In the genomic region with DNA sequence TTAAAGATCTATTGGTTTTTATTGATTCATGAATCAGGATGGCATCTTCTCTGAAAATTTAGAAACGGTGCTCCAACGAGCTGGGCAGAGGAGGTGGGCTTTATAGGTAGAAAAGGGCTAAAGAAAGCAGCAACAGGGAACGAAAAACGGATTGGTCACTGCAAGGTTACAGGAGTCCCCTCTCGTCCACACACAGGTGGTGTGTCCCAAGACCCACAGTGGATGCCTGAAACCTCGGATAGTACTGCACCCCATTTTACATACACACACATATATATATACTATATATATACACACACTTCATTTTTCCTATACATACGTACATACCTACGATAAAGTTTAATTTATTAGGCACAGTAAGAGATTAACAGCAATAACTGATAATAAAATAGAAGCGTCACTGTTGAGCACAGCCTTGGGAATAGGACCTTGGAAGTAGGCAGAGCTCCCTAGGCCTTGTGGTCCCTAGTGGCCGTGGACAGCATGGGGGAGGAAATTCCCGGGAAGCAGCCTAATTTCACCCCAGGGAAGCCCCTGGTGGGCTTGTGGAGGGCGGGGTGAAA, we compare ENCODE assay signal across 8 cellular contexts. TPM values are rescaled to one million over a fixed set of nuclear protein-coding genes. Genes with fewer than 3 reads are reported as not detected.
DNase-seq lines count a peak whose midpoint lies in the region; ATAC-seq and TF ChIP-seq lines count a peak whose summit lies in the region.

No MANE protein-coding gene starts in this region.

- peaks cover 12% of the 10 kb centered on the region for H3K36me3 ChIP-seq in cardiac muscle cell
- H3K36me3 ChIP-seq in mesodermal cell (ENCODE audit: control insufficient read depth, insufficient read depth, low read length) = peaks cover 12% of the 10 kb centered on the region
- H3K36me3 ChIP-seq in aorta (ENCODE audit: control insufficient read depth in 1 of 2, insufficient read depth in 2 of 2, low read length in 1 of 2) = no peaks in the 10 kb centered on the region

- H3K27ac ChIP-seq in cardiac muscle cell = no peak overlapping the region
- no peak overlapping the region for H3K27ac ChIP-seq in mesodermal cell (ENCODE audit: low read depth, low read length, severe bottlenecking)
- H3K27ac ChIP-seq in aorta (ENCODE audit: low read depth in 1 of 2, low read length in 2 of 2) = peak overlapping the region in 1 of 2 donors; percentile 49

- ATAC-seq in Right ventricle myocardium inferior = no peak
- peak; percentile 55 for ATAC-seq in aorta (ENCODE audit: low FRiP score)
- no peak for ATAC-seq in HG02981 (IDR thresholded peaks at IDR 0.05; ENCODE audit: unreplicated experiment)
- no peak for ATAC-seq in HG02798 (IDR thresholded peaks at IDR 0.05; ENCODE audit: poor library complexity, unreplicated experiment)

- H3K4me1 ChIP-seq in cardiac muscle cell (ENCODE audit: low read depth) (no peaks in the 10 kb centered on the region), mesodermal cell (ENCODE audit: control insufficient read depth, insufficient read depth, low read length, poor library complexity, severe bottlenecking) (peaks cover 6% of the 10 kb centered on the region), aorta (ENCODE audit: control insufficient read depth in 1 of 2, insufficient read depth in 2 of 2, low read length in 2 of 2) (peaks cover 0 to 4% of the 10 kb centered on the region in 2 donors)

- peak overlapping the region; percentile 66 for H3K4me3 ChIP-seq in cardiac muscle cell
- peak overlapping the region; percentile 34 to 38 for H3K4me3 ChIP-seq in cardiac fibroblast (replicated peaks in 1 of 2; ENCODE audit: low read depth in 2 of 2, low read length in 2 of 2)
- peak overlapping the region; percentile 75 for H3K4me3 ChIP-seq in mesodermal cell (ENCODE audit: extremely low read depth, insufficient read depth, low read length, poor library complexity, severe bottlenecking)
- H3K4me3 ChIP-seq in aorta (ENCODE audit: low read length in 2 of 2) = peak overlapping the region in 1 of 2 donors; percentile 3

- intact Hi-C loops in Right ventricle myocardium inferior (cut with DNase I) (no loop called here), aorta (cut with DNase I) (no loop called here)

- no peak for TF ChIP-seq CTCF in cardiac muscle cell (IDR thresholded peaks at IDR 0.05; ENCODE audit: low read depth, low read length)
- peak; percentile 8 for TF ChIP-seq CTCF in cardiac fibroblast (IDR thresholded peaks at IDR 0.05; ENCODE audit: low read depth, low read length)

- no peak for DNase-seq in cardiac muscle cell (ENCODE audit: low read depth in 1 of 2, low spot score in 1 of 2)
- DNase-seq in Right ventricle myocardium inferior (ENCODE audit: missing footprints) = no peak
- DNase-seq in cardiac fibroblast (ENCODE audit: low read depth in 2 of 2) = no peak
- no peak for DNase-seq in aorta
- DNase-seq in amniotic stem cell (lab: John Stamatoyannopoulos, UW) = no peak

- no peaks in the 10 kb centered on the region for H3K9me3 ChIP-seq in cardiac muscle cell (ENCODE audit: low read depth)
- no peaks in the 10 kb centered on the region for H3K9me3 ChIP-seq in mesodermal cell (ENCODE audit: control insufficient read depth, low read length)
- no peaks in the 10 kb centered on the region for H3K9me3 ChIP-seq in aorta (ENCODE audit: control insufficient read depth, low read length)

- no peaks in the 10 kb centered on the region for H3K27me3 ChIP-seq in cardiac muscle cell
- H3K27me3 ChIP-seq in aorta (ENCODE audit: control insufficient read depth in 1 of 2, insufficient read depth in 2 of 2, low read length in 1 of 2) = no peaks in the 10 kb centered on the region

- 76 to 83% methylated on average over 6 to 9 of the region's 12 CpGs for WGBS in mesodermal cell (ENCODE audit: insufficient coverage in 2 of 2), 2 experiments
- 40 to 42% methylated on average over 12 of the region's 12 CpGs for WGBS in aorta, 2 donors

RNA-seq across cellular contexts. Expression of a gene that starts 0.7 kb away (rescaled TPM):
- total RNA-seq in cardiac muscle cell (31.4 and 34.3 TPM in 2 replicates), Right ventricle myocardium inferior (31.3 TPM), aorta (10 to 100 TPM; 47.4 to 56.6 TPM)
- polyA plus RNA-seq in cardiac muscle cell (30.6 and 37.9 TPM in 2 replicates), aorta (10 to 100 TPM; 34.6 to 36.3 TPM)
- 43.3 TPM for polyA plus RNA-seq in mesodermal cell (2013, experiment 1 of 2)
- polyA plus RNA-seq in mesodermal cell (2013, experiment 2 of 2) = 54.3 TPM
